In genomic region chr19:34404109-34404909, GRCh38 we compare ENCODE assay signal across 1 cellular context.
TF ChIP-seq lines count a peak whose summit lies in the region.

PDCD2L (plus strand) TSS chr19:34404399; CDS start chr19:34404431, 32 bp downstream.

TF ChIP-seq in WTC11, 78 proteins besides CTCF, POLR2A, EP300 and RAD21 (continued from another document):
- TF ChIP-seq STAT6 (CRISPR knock-in tag; conservative IDR thresholded peaks at IDR 0.05; ENCODE audit: low read depth) (no peak), SP1 (CRISPR knock-in tag; conservative IDR thresholded peaks at IDR 0.05) (no peak), ZBTB43 (CRISPR knock-in tag; IDR thresholded peaks at IDR 0.05) (no peak), FOXP1 (CRISPR knock-in tag; IDR thresholded peaks at IDR 0.05; ENCODE audit: borderline replicate concordance) (peak; percentile 81), HMGXB4 (CRISPR knock-in tag; IDR thresholded peaks at IDR 0.05) (peak; percentile 86), FOXJ3 (CRISPR knock-in tag; IDR thresholded peaks at IDR 0.05; ENCODE audit: borderline replicate concordance) (no peak), GABPB1 (CRISPR knock-in tag; IDR thresholded peaks at IDR 0.05) (peak; percentile 45), MYBL2 (CRISPR knock-in tag; IDR thresholded peaks at IDR 0.05) (peak; percentile 79; the same call in 1 of the 2 replicates), JUN (CRISPR knock-in tag; IDR thresholded peaks at IDR 0.05) (peak; percentile 71; the same call in 1 of the 2 replicates), OVOL2 (CRISPR knock-in tag; IDR thresholded peaks at IDR 0.05; ENCODE audit: borderline replicate concordance) (no peak), TEAD4 (CRISPR knock-in tag; IDR thresholded peaks at IDR 0.05) (peak; percentile 61; the same call in 1 of the 2 replicates)
- TF ChIP-seq, protein P1, sequence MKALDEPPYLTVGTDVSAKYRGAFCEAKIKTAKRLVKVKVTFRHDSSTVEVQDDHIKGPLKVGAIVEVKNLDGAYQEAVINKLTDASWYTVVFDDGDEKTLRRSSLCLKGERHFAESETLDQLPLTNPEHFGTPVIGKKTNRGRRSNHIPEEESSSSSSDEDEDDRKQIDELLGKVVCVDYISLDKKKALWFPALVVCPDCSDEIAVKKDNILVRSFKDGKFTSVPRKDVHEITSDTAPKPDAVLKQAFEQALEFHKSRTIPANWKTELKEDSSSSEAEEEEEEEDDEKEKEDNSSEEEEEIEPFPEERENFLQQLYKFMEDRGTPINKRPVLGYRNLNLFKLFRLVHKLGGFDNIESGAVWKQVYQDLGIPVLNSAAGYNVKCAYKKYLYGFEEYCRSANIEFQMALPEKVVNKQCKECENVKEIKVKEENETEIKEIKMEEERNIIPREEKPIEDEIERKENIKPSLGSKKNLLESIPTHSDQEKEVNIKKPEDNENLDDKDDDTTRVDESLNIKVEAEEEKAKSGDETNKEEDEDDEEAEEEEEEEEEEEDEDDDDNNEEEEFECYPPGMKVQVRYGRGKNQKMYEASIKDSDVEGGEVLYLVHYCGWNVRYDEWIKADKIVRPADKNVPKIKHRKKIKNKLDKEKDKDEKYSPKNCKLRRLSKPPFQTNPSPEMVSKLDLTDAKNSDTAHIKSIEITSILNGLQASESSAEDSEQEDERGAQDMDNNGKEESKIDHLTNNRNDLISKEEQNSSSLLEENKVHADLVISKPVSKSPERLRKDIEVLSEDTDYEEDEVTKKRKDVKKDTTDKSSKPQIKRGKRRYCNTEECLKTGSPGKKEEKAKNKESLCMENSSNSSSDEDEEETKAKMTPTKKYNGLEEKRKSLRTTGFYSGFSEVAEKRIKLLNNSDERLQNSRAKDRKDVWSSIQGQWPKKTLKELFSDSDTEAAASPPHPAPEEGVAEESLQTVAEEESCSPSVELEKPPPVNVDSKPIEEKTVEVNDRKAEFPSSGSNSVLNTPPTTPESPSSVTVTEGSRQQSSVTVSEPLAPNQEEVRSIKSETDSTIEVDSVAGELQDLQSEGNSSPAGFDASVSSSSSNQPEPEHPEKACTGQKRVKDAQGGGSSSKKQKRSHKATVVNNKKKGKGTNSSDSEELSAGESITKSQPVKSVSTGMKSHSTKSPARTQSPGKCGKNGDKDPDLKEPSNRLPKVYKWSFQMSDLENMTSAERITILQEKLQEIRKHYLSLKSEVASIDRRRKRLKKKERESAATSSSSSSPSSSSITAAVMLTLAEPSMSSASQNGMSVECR (CRISPR knock-in tag; IDR thresholded peaks at IDR 0.05; ENCODE audit: borderline replicate concordance): peak; percentile 57; the same call in 1 of the 2 replicates
- TF ChIP-seq, protein P2, sequence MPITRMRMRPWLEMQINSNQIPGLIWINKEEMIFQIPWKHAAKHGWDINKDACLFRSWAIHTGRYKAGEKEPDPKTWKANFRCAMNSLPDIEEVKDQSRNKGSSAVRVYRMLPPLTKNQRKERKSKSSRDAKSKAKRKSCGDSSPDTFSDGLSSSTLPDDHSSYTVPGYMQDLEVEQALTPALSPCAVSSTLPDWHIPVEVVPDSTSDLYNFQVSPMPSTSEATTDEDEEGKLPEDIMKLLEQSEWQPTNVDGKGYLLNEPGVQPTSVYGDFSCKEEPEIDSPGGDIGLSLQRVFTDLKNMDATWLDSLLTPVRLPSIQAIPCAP (CRISPR knock-in tag; IDR thresholded peaks at IDR 0.05): peak; percentile 94
TF ChIP-seq in WTC11: peak in this region for 33.
